ENCODE assay signal across 1 cellular context in the genomic region with DNA sequence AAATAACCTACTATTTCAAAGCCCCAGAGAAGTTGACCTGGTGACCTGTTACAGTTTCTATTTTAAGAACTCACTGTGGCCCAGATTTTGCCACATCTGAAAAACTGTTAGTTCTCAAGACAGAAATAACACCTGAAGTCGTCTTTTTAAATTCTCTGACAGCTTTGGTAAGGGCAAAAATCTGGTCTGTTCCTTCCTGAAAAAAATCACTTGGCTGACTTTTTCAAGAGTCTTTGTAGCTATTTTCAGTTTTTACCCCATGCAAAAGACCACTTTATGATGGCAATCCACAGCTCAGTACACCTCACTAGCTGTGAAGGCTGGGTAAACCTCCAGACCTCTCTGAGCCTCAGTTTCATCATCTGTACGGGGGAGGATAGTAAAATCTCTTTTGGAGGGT.
A peak's percentile ranks its signal among the peaks of the same experiment; 100 is the strongest.
TF ChIP-seq lines count a peak whose summit lies in the region.

No MANE protein-coding gene starts in this region.

TF ChIP-seq in GM12878, 131 proteins besides CTCF, POLR2A, EP300 and RAD21 (continued from another document and continues in another):
- TF ChIP-seq, protein P1, sequence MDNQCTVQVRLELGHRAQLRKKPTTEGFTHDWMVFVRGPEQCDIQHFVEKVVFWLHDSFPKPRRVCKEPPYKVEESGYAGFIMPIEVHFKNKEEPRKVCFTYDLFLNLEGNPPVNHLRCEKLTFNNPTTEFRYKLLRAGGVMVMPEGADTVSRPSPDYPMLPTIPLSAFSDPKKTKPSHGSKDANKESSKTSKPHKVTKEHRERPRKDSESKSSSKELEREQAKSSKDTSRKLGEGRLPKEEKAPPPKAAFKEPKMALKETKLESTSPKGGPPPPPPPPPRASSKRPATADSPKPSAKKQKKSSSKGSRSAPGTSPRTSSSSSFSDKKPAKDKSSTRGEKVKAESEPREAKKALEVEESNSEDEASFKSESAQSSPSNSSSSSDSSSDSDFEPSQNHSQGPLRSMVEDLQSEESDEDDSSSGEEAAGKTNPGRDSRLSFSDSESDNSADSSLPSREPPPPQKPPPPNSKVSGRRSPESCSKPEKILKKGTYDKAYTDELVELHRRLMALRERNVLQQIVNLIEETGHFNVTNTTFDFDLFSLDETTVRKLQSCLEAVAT (IDR thresholded peaks at IDR 0.05) = no peak
- TF ChIP-seq BCL11A (IDR thresholded peaks at IDR 0.05; ENCODE audit: low read depth, low read length) (no peak), IKZF1 (conservative IDR thresholded peaks at IDR 0.05) (no peak), CBX5 (IDR thresholded peaks at IDR 0.05; ENCODE audit: low read depth) (no peak), WRNIP1 (IDR thresholded peaks at IDR 0.05; ENCODE audit: borderline replicate concordance, low read depth, low read length) (no peak), IKZF2 (IDR thresholded peaks at IDR 0.05) (peak; percentile 12 to 42; a peak in 1 of 4 replicates), ZNF207 (IDR thresholded peaks at IDR 0.05; ENCODE audit: borderline replicate concordance) (no peak), RUNX3 (IDR thresholded peaks at IDR 0.05; ENCODE audit: low read length) (peak; percentile 86), NR2C1 (IDR thresholded peaks at IDR 0.05) (peak; percentile 28; the same call in 1 of the 2 replicates), SMC3 (IDR thresholded peaks at IDR 0.05; ENCODE audit: borderline replicate concordance, low read length) (no peak), YBX1 (IDR thresholded peaks at IDR 0.05) (no peak), FOXM1 (IDR thresholded peaks at IDR 0.05; ENCODE audit: low read depth, low read length) (peak; percentile 19; the same call in 1 of the 2 replicates), KAT2A (conservative IDR thresholded peaks at IDR 0.05; ENCODE audit: control insufficient read depth, low read depth, low read length) (no peak), PAX8 (IDR thresholded peaks at IDR 0.05) (no peak), GABPA (IDR thresholded peaks at IDR 0.05; ENCODE audit: low read depth) (no peak), EZH2 (IDR thresholded peaks at IDR 0.05; ENCODE audit: borderline replicate concordance, control insufficient read depth, low read depth, low read length) (no peak), NBN (IDR thresholded peaks at IDR 0.05) (no peak), HDAC6 (IDR thresholded peaks at IDR 0.05; ENCODE audit: unreplicated experiment) (no peak), IRF4 (IDR thresholded peaks at IDR 0.05; ENCODE audit: low read depth, low read length) (no peak), YY1 (IDR thresholded peaks at IDR 0.05; ENCODE audit: low read depth, low read length) (no peak), GATAD2B (conservative IDR thresholded peaks at IDR 0.05; ENCODE audit: low read depth) (no peak), KLF5 (IDR thresholded peaks at IDR 0.05; ENCODE audit: partially characterized antibody) (no peak), ZNF217 (IDR thresholded peaks at IDR 0.05) (no peak), NR2F1 (conservative IDR thresholded peaks at IDR 0.05) (peak; percentile 93), NFIC (IDR thresholded peaks at IDR 0.05; ENCODE audit: low read depth, low read length) (peak; percentile 73), MEF2A (IDR thresholded peaks at IDR 0.05; ENCODE audit: insufficient read depth, low read depth, low read length) (peak; percentile 97), CEBPB (IDR thresholded peaks at IDR 0.05; ENCODE audit: borderline replicate concordance in 1 of 2, low read depth in 2 of 2, low read length in 2 of 2) (no peak), ZNF622 (IDR thresholded peaks at IDR 0.05) (no peak), SIN3A (IDR thresholded peaks at IDR 0.05; ENCODE audit: low read depth, low read length) (no peak), POLR2AphosphoS2 (IDR thresholded peaks at IDR 0.05; ENCODE audit: low read depth, low read length) (no peak), TAF1 (IDR thresholded peaks at IDR 0.05; ENCODE audit: borderline replicate concordance, low read depth, low read length) (no peak), ZNF24 (IDR thresholded peaks at IDR 0.05) (no peak; the same call in 1 of the 2 replicates), FOS (IDR thresholded peaks at IDR 0.05; ENCODE audit: borderline replicate concordance, extremely low read depth, insufficient read length) (no peak), CREM (IDR thresholded peaks at IDR 0.05; ENCODE audit: low read depth) (no peak), ZBED1 (IDR thresholded peaks at IDR 0.05; ENCODE audit: borderline replicate concordance) (0 out of 2 replicates have a peak, but pooled peaks have one; percentile 25)
- TF ChIP-seq, protein P2, sequence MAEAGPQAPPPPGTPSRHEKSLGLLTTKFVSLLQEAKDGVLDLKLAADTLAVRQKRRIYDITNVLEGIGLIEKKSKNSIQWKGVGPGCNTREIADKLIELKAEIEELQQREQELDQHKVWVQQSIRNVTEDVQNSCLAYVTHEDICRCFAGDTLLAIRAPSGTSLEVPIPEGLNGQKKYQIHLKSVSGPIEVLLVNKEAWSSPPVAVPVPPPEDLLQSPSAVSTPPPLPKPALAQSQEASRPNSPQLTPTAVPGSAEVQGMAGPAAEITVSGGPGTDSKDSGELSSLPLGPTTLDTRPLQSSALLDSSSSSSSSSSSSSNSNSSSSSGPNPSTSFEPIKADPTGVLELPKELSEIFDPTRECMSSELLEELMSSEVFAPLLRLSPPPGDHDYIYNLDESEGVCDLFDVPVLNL (IDR thresholded peaks at IDR 0.05; ENCODE audit: low read depth, low read length) = no peak
- TF ChIP-seq, protein P3, sequence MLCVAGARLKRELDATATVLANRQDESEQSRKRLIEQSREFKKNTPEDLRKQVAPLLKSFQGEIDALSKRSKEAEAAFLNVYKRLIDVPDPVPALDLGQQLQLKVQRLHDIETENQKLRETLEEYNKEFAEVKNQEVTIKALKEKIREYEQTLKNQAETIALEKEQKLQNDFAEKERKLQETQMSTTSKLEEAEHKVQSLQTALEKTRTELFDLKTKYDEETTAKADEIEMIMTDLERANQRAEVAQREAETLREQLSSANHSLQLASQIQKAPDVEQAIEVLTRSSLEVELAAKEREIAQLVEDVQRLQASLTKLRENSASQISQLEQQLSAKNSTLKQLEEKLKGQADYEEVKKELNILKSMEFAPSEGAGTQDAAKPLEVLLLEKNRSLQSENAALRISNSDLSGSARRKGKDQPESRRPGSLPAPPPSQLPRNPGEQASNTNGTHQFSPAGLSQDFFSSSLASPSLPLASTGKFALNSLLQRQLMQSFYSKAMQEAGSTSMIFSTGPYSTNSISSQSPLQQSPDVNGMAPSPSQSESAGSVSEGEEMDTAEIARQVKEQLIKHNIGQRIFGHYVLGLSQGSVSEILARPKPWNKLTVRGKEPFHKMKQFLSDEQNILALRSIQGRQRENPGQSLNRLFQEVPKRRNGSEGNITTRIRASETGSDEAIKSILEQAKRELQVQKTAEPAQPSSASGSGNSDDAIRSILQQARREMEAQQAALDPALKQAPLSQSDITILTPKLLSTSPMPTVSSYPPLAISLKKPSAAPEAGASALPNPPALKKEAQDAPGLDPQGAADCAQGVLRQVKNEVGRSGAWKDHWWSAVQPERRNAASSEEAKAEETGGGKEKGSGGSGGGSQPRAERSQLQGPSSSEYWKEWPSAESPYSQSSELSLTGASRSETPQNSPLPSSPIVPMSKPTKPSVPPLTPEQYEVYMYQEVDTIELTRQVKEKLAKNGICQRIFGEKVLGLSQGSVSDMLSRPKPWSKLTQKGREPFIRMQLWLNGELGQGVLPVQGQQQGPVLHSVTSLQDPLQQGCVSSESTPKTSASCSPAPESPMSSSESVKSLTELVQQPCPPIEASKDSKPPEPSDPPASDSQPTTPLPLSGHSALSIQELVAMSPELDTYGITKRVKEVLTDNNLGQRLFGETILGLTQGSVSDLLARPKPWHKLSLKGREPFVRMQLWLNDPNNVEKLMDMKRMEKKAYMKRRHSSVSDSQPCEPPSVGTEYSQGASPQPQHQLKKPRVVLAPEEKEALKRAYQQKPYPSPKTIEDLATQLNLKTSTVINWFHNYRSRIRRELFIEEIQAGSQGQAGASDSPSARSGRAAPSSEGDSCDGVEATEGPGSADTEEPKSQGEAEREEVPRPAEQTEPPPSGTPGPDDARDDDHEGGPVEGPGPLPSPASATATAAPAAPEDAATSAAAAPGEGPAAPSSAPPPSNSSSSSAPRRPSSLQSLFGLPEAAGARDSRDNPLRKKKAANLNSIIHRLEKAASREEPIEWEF (IDR thresholded peaks at IDR 0.05; ENCODE audit: insufficient replicate concordance, low read depth, low read length) = no peak
- TF ChIP-seq, protein P4, sequence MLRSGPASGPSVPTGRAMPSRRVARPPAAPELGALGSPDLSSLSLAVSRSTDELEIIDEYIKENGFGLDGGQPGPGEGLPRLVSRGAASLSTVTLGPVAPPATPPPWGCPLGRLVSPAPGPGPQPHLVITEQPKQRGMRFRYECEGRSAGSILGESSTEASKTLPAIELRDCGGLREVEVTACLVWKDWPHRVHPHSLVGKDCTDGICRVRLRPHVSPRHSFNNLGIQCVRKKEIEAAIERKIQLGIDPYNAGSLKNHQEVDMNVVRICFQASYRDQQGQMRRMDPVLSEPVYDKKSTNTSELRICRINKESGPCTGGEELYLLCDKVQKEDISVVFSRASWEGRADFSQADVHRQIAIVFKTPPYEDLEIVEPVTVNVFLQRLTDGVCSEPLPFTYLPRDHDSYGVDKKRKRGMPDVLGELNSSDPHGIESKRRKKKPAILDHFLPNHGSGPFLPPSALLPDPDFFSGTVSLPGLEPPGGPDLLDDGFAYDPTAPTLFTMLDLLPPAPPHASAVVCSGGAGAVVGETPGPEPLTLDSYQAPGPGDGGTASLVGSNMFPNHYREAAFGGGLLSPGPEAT (IDR thresholded peaks at IDR 0.05; ENCODE audit: low read depth) = 0 out of 2 replicates have a peak, but pooled peaks have one; percentile 27
- TF ChIP-seq, protein P5, sequence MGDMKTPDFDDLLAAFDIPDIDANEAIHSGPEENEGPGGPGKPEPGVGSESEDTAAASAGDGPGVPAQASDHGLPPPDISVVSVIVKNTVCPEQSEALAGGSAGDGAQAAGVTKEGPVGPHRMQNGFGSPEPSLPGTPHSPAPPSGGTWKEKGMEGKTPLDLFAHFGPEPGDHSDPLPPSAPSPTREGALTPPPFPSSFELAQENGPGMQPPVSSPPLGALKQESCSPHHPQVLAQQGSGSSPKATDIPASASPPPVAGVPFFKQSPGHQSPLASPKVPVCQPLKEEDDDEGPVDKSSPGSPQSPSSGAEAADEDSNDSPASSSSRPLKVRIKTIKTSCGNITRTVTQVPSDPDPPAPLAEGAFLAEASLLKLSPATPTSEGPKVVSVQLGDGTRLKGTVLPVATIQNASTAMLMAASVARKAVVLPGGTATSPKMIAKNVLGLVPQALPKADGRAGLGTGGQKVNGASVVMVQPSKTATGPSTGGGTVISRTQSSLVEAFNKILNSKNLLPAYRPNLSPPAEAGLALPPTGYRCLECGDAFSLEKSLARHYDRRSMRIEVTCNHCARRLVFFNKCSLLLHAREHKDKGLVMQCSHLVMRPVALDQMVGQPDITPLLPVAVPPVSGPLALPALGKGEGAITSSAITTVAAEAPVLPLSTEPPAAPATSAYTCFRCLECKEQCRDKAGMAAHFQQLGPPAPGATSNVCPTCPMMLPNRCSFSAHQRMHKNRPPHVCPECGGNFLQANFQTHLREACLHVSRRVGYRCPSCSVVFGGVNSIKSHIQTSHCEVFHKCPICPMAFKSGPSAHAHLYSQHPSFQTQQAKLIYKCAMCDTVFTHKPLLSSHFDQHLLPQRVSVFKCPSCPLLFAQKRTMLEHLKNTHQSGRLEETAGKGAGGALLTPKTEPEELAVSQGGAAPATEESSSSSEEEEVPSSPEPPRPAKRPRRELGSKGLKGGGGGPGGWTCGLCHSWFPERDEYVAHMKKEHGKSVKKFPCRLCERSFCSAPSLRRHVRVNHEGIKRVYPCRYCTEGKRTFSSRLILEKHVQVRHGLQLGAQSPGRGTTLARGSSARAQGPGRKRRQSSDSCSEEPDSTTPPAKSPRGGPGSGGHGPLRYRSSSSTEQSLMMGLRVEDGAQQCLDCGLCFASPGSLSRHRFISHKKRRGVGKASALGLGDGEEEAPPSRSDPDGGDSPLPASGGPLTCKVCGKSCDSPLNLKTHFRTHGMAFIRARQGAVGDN (IDR thresholded peaks at IDR 0.05) = no peak
- TF ChIP-seq, protein P6, sequence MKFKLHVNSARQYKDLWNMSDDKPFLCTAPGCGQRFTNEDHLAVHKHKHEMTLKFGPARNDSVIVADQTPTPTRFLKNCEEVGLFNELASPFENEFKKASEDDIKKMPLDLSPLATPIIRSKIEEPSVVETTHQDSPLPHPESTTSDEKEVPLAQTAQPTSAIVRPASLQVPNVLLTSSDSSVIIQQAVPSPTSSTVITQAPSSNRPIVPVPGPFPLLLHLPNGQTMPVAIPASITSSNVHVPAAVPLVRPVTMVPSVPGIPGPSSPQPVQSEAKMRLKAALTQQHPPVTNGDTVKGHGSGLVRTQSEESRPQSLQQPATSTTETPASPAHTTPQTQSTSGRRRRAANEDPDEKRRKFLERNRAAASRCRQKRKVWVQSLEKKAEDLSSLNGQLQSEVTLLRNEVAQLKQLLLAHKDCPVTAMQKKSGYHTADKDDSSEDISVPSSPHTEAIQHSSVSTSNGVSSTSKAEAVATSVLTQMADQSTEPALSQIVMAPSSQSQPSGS (IDR thresholded peaks at IDR 0.05; ENCODE audit: low read length) = peak; percentile 65; the same call in 1 of the 2 replicates
- TF ChIP-seq, protein P7, sequence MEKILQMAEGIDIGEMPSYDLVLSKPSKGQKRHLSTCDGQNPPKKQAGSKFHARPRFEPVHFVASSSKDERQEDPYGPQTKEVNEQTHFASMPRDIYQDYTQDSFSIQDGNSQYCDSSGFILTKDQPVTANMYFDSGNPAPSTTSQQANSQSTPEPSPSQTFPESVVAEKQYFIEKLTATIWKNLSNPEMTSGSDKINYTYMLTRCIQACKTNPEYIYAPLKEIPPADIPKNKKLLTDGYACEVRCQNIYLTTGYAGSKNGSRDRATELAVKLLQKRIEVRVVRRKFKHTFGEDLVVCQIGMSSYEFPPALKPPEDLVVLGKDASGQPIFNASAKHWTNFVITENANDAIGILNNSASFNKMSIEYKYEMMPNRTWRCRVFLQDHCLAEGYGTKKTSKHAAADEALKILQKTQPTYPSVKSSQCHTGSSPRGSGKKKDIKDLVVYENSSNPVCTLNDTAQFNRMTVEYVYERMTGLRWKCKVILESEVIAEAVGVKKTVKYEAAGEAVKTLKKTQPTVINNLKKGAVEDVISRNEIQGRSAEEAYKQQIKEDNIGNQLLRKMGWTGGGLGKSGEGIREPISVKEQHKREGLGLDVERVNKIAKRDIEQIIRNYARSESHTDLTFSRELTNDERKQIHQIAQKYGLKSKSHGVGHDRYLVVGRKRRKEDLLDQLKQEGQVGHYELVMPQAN (conservative IDR thresholded peaks at IDR 0.05) = no peak
- TF ChIP-seq, protein P8, sequence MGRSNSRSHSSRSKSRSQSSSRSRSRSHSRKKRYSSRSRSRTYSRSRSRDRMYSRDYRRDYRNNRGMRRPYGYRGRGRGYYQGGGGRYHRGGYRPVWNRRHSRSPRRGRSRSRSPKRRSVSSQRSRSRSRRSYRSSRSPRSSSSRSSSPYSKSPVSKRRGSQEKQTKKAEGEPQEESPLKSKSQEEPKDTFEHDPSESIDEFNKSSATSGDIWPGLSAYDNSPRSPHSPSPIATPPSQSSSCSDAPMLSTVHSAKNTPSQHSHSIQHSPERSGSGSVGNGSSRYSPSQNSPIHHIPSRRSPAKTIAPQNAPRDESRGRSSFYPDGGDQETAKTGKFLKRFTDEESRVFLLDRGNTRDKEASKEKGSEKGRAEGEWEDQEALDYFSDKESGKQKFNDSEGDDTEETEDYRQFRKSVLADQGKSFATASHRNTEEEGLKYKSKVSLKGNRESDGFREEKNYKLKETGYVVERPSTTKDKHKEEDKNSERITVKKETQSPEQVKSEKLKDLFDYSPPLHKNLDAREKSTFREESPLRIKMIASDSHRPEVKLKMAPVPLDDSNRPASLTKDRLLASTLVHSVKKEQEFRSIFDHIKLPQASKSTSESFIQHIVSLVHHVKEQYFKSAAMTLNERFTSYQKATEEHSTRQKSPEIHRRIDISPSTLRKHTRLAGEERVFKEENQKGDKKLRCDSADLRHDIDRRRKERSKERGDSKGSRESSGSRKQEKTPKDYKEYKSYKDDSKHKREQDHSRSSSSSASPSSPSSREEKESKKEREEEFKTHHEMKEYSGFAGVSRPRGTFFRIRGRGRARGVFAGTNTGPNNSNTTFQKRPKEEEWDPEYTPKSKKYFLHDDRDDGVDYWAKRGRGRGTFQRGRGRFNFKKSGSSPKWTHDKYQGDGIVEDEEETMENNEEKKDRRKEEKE (IDR thresholded peaks at IDR 0.05) = no peak
